Comparison of ENCODE assay signal across 16 cellular contexts in genomic region chr3:65595222-65595996, GRCh38.
A peak's percentile ranks its signal among the peaks of the same experiment; 100 is the strongest.
DNase-seq lines count a peak whose midpoint lies in the region; ATAC-seq, FAIRE-seq and TF ChIP-seq lines count a peak whose summit lies in the region.
"Had no signal": no experiment of that assay in that cellular context is flagged by ENCODE, and none has a peak within 500 bp of the region (broad histone marks: within the 10 kb centered on the region; RNA-seq: fewer than 3 reads in every experiment).

No MANE protein-coding gene starts in this region.

- H3K9me3 ChIP-seq in neuron (ENCODE audit: low read length), result no peaks in the 10 kb centered on the region
- H3K9me3 ChIP-seq in HepG2 (ENCODE audit: low read length), result no peaks in the 10 kb centered on the region
- H3K9me3 ChIP-seq: breast epithelium, right atrium auricular region had no signal

- no peak overlapping the region for H3K27ac ChIP-seq in HepG2 (ENCODE audit: extremely low read length, insufficient read depth, low read length)
- H3K27ac ChIP-seq: breast epithelium, right atrium auricular region had no signal

- no peak overlapping the region for H3K9ac ChIP-seq in HepG2 (ENCODE audit: insufficient read depth, low read depth, low read length)

- H2AFZ ChIP-seq in neuron (ENCODE audit: low read depth, low read length), result peak overlapping the region; percentile 58
- no peak overlapping the region for H2AFZ ChIP-seq in HepG2 (ENCODE audit: low read length)

- FAIRE-seq in HepG2 (lab: Jason Lieb, UNC), result no peak

- ATAC-seq in HepG2, result no peak
- no peak for ATAC-seq in GM21447 (IDR thresholded peaks at IDR 0.05; ENCODE audit: unreplicated experiment)
- ATAC-seq in GM18909 (IDR thresholded peaks at IDR 0.05; ENCODE audit: poor library complexity, unreplicated experiment), result no peak
- ATAC-seq: left ventricle myocardium superior; naive thymus-derived CD4-positive, alpha-beta T cell had no signal

- CTCF ChIA-PET in HepG2 (lab: Yijun Ruan, JAX; ENCODE audit: low intra/inter-chr PET ratio, low total read pairs), result no interaction called here

- peak; percentile 24 for DNase-seq in H7
- DNase-seq in NCI-H69 (lab: John Stamatoyannopoulos, UW), result peak; percentile 78
- peak; percentile 47 for DNase-seq in globus pallidus (ENCODE audit: low spot score)
- no peak for DNase-seq in HepG2 (ENCODE audit: low spot score)
- DNase-seq in occipital lobe (lab: John Stamatoyannopoulos, UW), result no peak
- DNase-seq: activated CD4-positive, alpha-beta T cell treated with anti-CD3 and anti-CD28 coated beads, Interleukin-2, amount 10 ng/mL, durations not matched to agents 7 days and 5 days; AML-193; DMS153; left ventricle myocardium superior; naive thymus-derived CD4-positive, alpha-beta T cell; NCI-H2029 had no signal

- POLR2A ChIA-PET in HepG2 (lab: Yijun Ruan, JAX), result no interaction called here

- WGBS in HepG2 (ENCODE audit: low lambda C conversion rate), result 96% methylated on average over 8 of the region's 8 CpGs

- H3K4me3 ChIP-seq in H7 (ENCODE audit: insufficient read depth, low read depth, low read length) (no peak overlapping the region), neuron (ENCODE audit: low read length) (peak overlapping the region; percentile 62), HepG2 (replicated peaks in 1 of 3; ENCODE audit: insufficient read depth in 1 of 3, low read depth in 2 of 3, low read length in 3 of 3) (no peak overlapping the region)
- H3K4me3 ChIP-seq: breast epithelium, right atrium auricular region had no signal

- BruUV-seq in HepG2 (replicated peaks; lab: Mats Ljungman, UMichigan), result no TSS peak

- no peaks in the 10 kb centered on the region for H3K36me3 ChIP-seq in H7 (replicated peaks; ENCODE audit: control insufficient read depth, insufficient read depth, low read length)
- no peaks in the 10 kb centered on the region for H3K36me3 ChIP-seq in neuron (ENCODE audit: insufficient read depth, low read length)
- no peaks in the 10 kb centered on the region for H3K36me3 ChIP-seq in HepG2 (replicated peaks in 1 of 2; ENCODE audit: control insufficient read depth in 1 of 2, insufficient read depth in 2 of 2, low read length in 2 of 2)
- H3K36me3 ChIP-seq: breast epithelium, right atrium auricular region had no signal

- H3K79me2 ChIP-seq in HepG2 (ENCODE audit: insufficient read depth, low read length), result peaks cover 4% of the 10 kb centered on the region

- peaks cover 14% of the 10 kb centered on the region for H4K20me1 ChIP-seq in HepG2 (ENCODE audit: insufficient read depth, low read length)

- TF ChIP-seq RAD21 in HepG2 (CRISPR knock-in tag; IDR thresholded peaks at IDR 0.05), result no peak

- H3K4me2 ChIP-seq in HepG2 (ENCODE audit: low read depth, low read length), result no peak overlapping the region

- no peaks in the 10 kb centered on the region for H3K27me3 ChIP-seq in H7 (ENCODE audit: control insufficient read depth, insufficient read depth, low read length)
- no peaks in the 10 kb centered on the region for H3K27me3 ChIP-seq in neuron (ENCODE audit: insufficient read depth, low read length)
- H3K27me3 ChIP-seq in HepG2 (ENCODE audit: control insufficient read depth in 1 of 2, insufficient read depth in 2 of 2, low read length in 2 of 2), result no peaks in the 10 kb centered on the region
- H3K27me3 ChIP-seq: breast epithelium, right atrium auricular region had no signal

- intact Hi-C loops in HepG2 (cut with micrococcal nuclease; ENCODE audit: unreplicated experiment), result no loop called here

- in situ Hi-C loops in HepG2 (cut with HindIII; ENCODE audit: extremely low pct_ligation_motif_present, low pct_unique_long_range_greater_than_20kb), result no loop called here

- no peak for TF ChIP-seq CTCF in HepG2 (CRISPR knock-in tag; IDR thresholded peaks at IDR 0.05)

- no peak for TF ChIP-seq EP300 in HepG2 (IDR thresholded peaks at IDR 0.05; ENCODE audit: low read depth in 2 of 2, low read length in 2 of 2)
- no peak for TF ChIP-seq EP300 in HepG2 (CRISPR knock-in tag; IDR thresholded peaks at IDR 0.05; ENCODE audit: borderline replicate concordance)

- TF ChIP-seq POLR2A in HepG2 (IDR thresholded peaks at IDR 0.05; ENCODE audit: insufficient read depth in 1 of 2, low read depth in 2 of 2, low read length in 2 of 2), result no peak

- peaks cover 50% of the 10 kb centered on the region for H3K4me1 ChIP-seq in neuron (ENCODE audit: insufficient read depth, low read length)
- H3K4me1 ChIP-seq in HepG2 (ENCODE audit: insufficient read depth, low read length), result no peaks in the 10 kb centered on the region

TF ChIP-seq in HepG2, 621 proteins besides CTCF, POLR2A, EP300 and RAD21 (continues in another document):
- TF ChIP-seq FOXC1 (CRISPR knock-in tag; IDR thresholded peaks at IDR 0.05; ENCODE audit: borderline replicate concordance) (no peak), CEBPZ (IDR thresholded peaks at IDR 0.05; ENCODE audit: low read length) (no peak), ZNF318 (CRISPR knock-in tag; IDR thresholded peaks at IDR 0.05) (no peak), ZNF563 (CRISPR knock-in tag; IDR thresholded peaks at IDR 0.05) (no peak), ZNF782 (CRISPR knock-in tag; IDR thresholded peaks at IDR 0.05; ENCODE audit: borderline replicate concordance) (no peak)

Comparison
In these comparisons a context has a peak if more than half of its experiments do, and no peak if none do; other contexts are left out.
1. DNase-seq: peak in H7 (single experiment), NCI-H69 (single experiment) and globus pallidus (single experiment); none in HepG2 (single experiment) and occipital lobe (single experiment).